ENCODE assay signal across 8 cellular contexts in genomic region chr3:53160660-53161344, GRCh38. TPM values are rescaled to one million over a fixed set of nuclear protein-coding genes. Genes with fewer than 3 reads are reported as not detected.
DNase-seq lines count a peak whose midpoint lies in the region; ATAC-seq and TF ChIP-seq lines count a peak whose summit lies in the region.

TSS of gene PRKCD (plus strand) at chr3:53161209. CDS start at chr3:53178423, 17,214 bp downstream.

- H3K9me3 ChIP-seq in heart left ventricle (no peaks in the 10 kb centered on the region), upper lobe of left lung (no peaks in the 10 kb centered on the region)

- peak within 1 kb of the TSS; percentile 79 to 92 (median 84) for H3K27ac Mint-ChIP-seq in IgD-negative memory B cell
- H3K27ac Mint-ChIP-seq in activated naive CD8-positive, alpha-beta T cell treated with anti-CD3 and anti-CD28 coated beads, Interleukin-2, amount 50 U/mL, for 24 hours = peak within 1 kb of the TSS; percentile 49

- intact Hi-C loops in heart left ventricle (cut with DNase I) = loop anchor here in 6 of 10 donors (1.0 to 5.0 kb wide), 4 partner anchors 27 to 39 kb away; partner anchors contain the start of gene RFT1 (in 2 of the 6)
- intact Hi-C loops in posterior vena cava (cut with DNase I) = no loop called here

- DNase-seq in EH (ENCODE audit: low read depth) = peak; percentile 91
- DNase-seq in SW480 (ENCODE audit: low spot score) = peak; percentile 81
- DNase-seq in activated naive CD8-positive, alpha-beta T cell treated with anti-CD3 and anti-CD28 coated beads, Interleukin-2, amount 50 U/mL, for 24 hours = peak; percentile 78
- peak; percentile 86 to 92 (median 89) for DNase-seq in heart left ventricle
- peak; percentile 95 for DNase-seq in posterior vena cava (ENCODE audit: low spot score)
- DNase-seq in upper lobe of left lung = peak; percentile 91 to 96

- H3K27ac ChIP-seq in heart left ventricle = peak within 1 kb of the TSS; percentile 11 to 92 (median 83)
- peak within 1 kb of the TSS; percentile 85 to 99 (median 94) for H3K27ac ChIP-seq in upper lobe of left lung

- H3K27me3 ChIP-seq in heart left ventricle = peaks cover 0 to 7% (median 0%) of the 10 kb centered on the region in 9 donors
- H3K27me3 ChIP-seq in upper lobe of left lung = no peaks in the 10 kb centered on the region

- H3K36me3 Mint-ChIP-seq in IgD-negative memory B cell = no peaks in the 10 kb centered on the region
- H3K36me3 Mint-ChIP-seq in activated naive CD8-positive, alpha-beta T cell treated with anti-CD3 and anti-CD28 coated beads, Interleukin-2, amount 50 U/mL, for 24 hours (ENCODE audit: low read depth) = no peaks in the 10 kb centered on the region

- peak in 1 of 2 donors; percentile 48 for TF ChIP-seq POLR2A in heart left ventricle (IDR thresholded peaks at IDR 0.05)
- peak in 3 of 4 donors; percentile 34 to 87 (median 52) for TF ChIP-seq POLR2A in upper lobe of left lung (IDR thresholded peaks at IDR 0.05)

- H3K4me1 ChIP-seq in heart left ventricle (peaks cover 5 to 62% (median 23%) of the 10 kb centered on the region in 12 donors), upper lobe of left lung (peaks cover 26 to 87% (median 70%) of the 10 kb centered on the region in 4 donors)

- ATAC-seq in GM21528 (IDR thresholded peaks at IDR 0.05; ENCODE audit: low FRiP score, unreplicated experiment) (peak; percentile 54), heart left ventricle (peak; percentile 72 to 90 (median 90)), upper lobe of left lung (ENCODE audit: low FRiP score in 2 of 2) (peak; percentile 83 to 89)
- peak; percentile 73 for ATAC-seq in activated naive CD8-positive, alpha-beta T cell treated with anti-CD3 and anti-CD28 coated beads, Interleukin-2, amount 50 U/mL, for 24 hours

- H3K4me3 ChIP-seq in heart left ventricle (peak within 1 kb of the TSS; percentile 39 to 98 (median 88)), upper lobe of left lung (peak within 1 kb of the TSS; percentile 59 to 97 (median 81))

- peak within 1 kb of the TSS; percentile 91 to 96 (median 94) for H3K4me3 Mint-ChIP-seq in IgD-negative memory B cell
- peak within 1 kb of the TSS; percentile 81 for H3K4me3 Mint-ChIP-seq in activated naive CD8-positive, alpha-beta T cell treated with anti-CD3 and anti-CD28 coated beads, Interleukin-2, amount 50 U/mL, for 24 hours

- no peaks in the 10 kb centered on the region for H3K36me3 ChIP-seq in heart left ventricle
- no peaks in the 10 kb centered on the region for H3K36me3 ChIP-seq in upper lobe of left lung

- WGBS in heart left ventricle, 4 donors = 0 to 2% (median 1%) methylated on average over 6 to 69 of the region's 69 CpGs
- WGBS in upper lobe of left lung, 2 donors = 0% methylated on average over 4 to 5 of the region's 69 CpGs

- TF ChIP-seq CTCF in heart left ventricle (IDR thresholded peaks at IDR 0.05) = peak in 10 of 12 donors; percentile 21 to 61 (median 51)
- TF ChIP-seq CTCF in upper lobe of left lung (IDR thresholded peaks at IDR 0.05) = peak; percentile 51 to 89 (median 76)

- peak in 1 of 4 donors; percentile 21 for TF ChIP-seq EP300 in upper lobe of left lung (IDR thresholded peaks at IDR 0.05)

- H3K4me1 Mint-ChIP-seq in IgD-negative memory B cell = peaks cover 13 to 48% (median 36%) of the 10 kb centered on the region in 3 donors
- H3K4me1 Mint-ChIP-seq in activated naive CD8-positive, alpha-beta T cell treated with anti-CD3 and anti-CD28 coated beads, Interleukin-2, amount 50 U/mL, for 24 hours = peaks cover 18% of the 10 kb centered on the region

- H3K27me3 Mint-ChIP-seq in IgD-negative memory B cell = peaks cover 3% of the 10 kb centered on the region
- H3K27me3 Mint-ChIP-seq in activated naive CD8-positive, alpha-beta T cell treated with anti-CD3 and anti-CD28 coated beads, Interleukin-2, amount 50 U/mL, for 24 hours = peaks cover 20% of the 10 kb centered on the region

- H3K9me3 Mint-ChIP-seq in IgD-negative memory B cell = no peaks in the 10 kb centered on the region
- no peaks in the 10 kb centered on the region for H3K9me3 Mint-ChIP-seq in activated naive CD8-positive, alpha-beta T cell treated with anti-CD3 and anti-CD28 coated beads, Interleukin-2, amount 50 U/mL, for 24 hours

RNA-seq across cellular contexts. Expression of gene PRKCD, which starts in this region (rescaled TPM):
- polyA plus RNA-seq in IgD-negative memory B cell (69.2 TPM), heart left ventricle (10 to 100 TPM in 1 of 2 donors, 1 to 10 TPM in 1; 7.8 to 13.4 TPM)
- total RNA-seq in heart left ventricle (10 to 100 TPM in 6 of 9 donors, 1 to 10 TPM in 3; 5.3 to 44.5 (median 11.6) TPM), posterior vena cava (10 to 100 TPM; 34.1 to 36.3 TPM), upper lobe of left lung (100 to 1,000 TPM in 1 of 6 donors, 10 to 100 TPM in 5; 57.7 to 116 (median 67.9) TPM)

Comparison
In these comparisons a context has a peak if more than half of its experiments do, and no peak if none do; other contexts are left out.
1. Peak in every context shown above with its lines: DNase-seq, ATAC-seq, H3K4me3 ChIP-seq and H3K27ac ChIP-seq.
2. intact Hi-C loops: an anchor here in heart left ventricle (1.0 to 5.0 kb wide); none called in posterior vena cava.